8 cellular contexts compared by ENCODE assay signal in genomic region chr12:47717443-47718193, GRCh38. TPM values are rescaled to one million over a fixed set of nuclear protein-coding genes. Genes with fewer than 3 reads are reported as not detected.
A peak's percentile ranks its signal among the peaks of the same experiment; 100 is the strongest.
DNase-seq lines count a peak whose midpoint lies in the region; ATAC-seq and TF ChIP-seq lines count a peak whose summit lies in the region.

No MANE protein-coding gene starts in this region.

- peak overlapping the region; percentile 63 for H3K27ac Mint-ChIP-seq in GM23338

- H3K4me2 ChIP-seq in GM23338, result peak overlapping the region; percentile 7; the same call in 1 of the 2 replicates

- H3K36me3 ChIP-seq in GM23338 (ENCODE audit: insufficient read depth), result no peaks in the 10 kb centered on the region

- peaks cover 26% of the 10 kb centered on the region for H3K4me1 Mint-ChIP-seq in GM23338

- H3K4me1 ChIP-seq in GM23338 (ENCODE audit: insufficient read depth), result peaks cover 10% of the 10 kb centered on the region

- H3K9me2 ChIP-seq in GM23338 (ENCODE audit: insufficient read depth), result no peaks in the 10 kb centered on the region

- peak overlapping the region; percentile 73; the same call in 1 of the 2 replicates for H3K27ac ChIP-seq in GM23338 (ENCODE audit: low read depth)

- DNase-seq in AG08396 (ENCODE audit: low spot score), result peak; percentile 90
- DNase-seq in GM23338 (ENCODE audit: low spot score), result peak; percentile 93
- DNase-seq in NCI-H2107 treated with DMSO at 0.1 percent for 48 hours (lab: John Stamatoyannopoulos, UW; ENCODE audit: unreplicated experiment), result peak; percentile 65
- peak; percentile 32 to 33 for DNase-seq in activated CD4-positive, alpha-beta T cell treated with anti-CD3 and anti-CD28 coated beads for 4 hours
- peak; percentile 91 for DNase-seq in dermis blood vessel endothelial cell
- DNase-seq in left kidney (ENCODE audit: low read depth, low spot score), result peak; percentile 91
- DNase-seq in stimulated activated CD4-positive, alpha-beta T cell treated with anti-CD3 and anti-CD28 coated beads, Interleukin-1b, Interleukin-23, amount 100 ng/mL, for 48 hours, result peak; percentile 61

- H3K27me3 Mint-ChIP-seq in GM23338 (ENCODE audit: insufficient read depth, low read depth, poor library complexity), result peaks cover 18% of the 10 kb centered on the region

- no peak overlapping the region for H2AFZ ChIP-seq in GM23338

- H3K36me3 Mint-ChIP-seq in GM23338 (ENCODE audit: low read depth), result no peaks in the 10 kb centered on the region; the same call in 2 of the 3 replicates

- no peaks in the 10 kb centered on the region for H3K79me2 ChIP-seq in GM23338 (replicated peaks; ENCODE audit: insufficient read depth)

- H3K4me3 ChIP-seq in GM23338, result no peak overlapping the region

- ATAC-seq in GM23338 (peak; percentile 95), HG03045 (IDR thresholded peaks at IDR 0.05; ENCODE audit: unreplicated experiment) (no peak)

- peak; percentile 89 to 92 for TF ChIP-seq CTCF in GM23338 (conservative IDR thresholded peaks at IDR 0.05; ENCODE audit: low read depth in 2 of 2)

- no peaks in the 10 kb centered on the region for H3K9me3 Mint-ChIP-seq in GM23338

- 0 out of 2 replicates have a peak, but pooled peaks cover 3% of the 10 kb centered on the region for H3F3A ChIP-seq in GM23338 (replicated peaks; ENCODE audit: low read depth)

- no peaks in the 10 kb centered on the region; the same call in 1 of the 2 replicates for H3K27me3 ChIP-seq in GM23338 (ENCODE audit: insufficient read depth)

- peak overlapping the region; percentile 41; the same call in 2 of the 3 replicates for H3K4me3 Mint-ChIP-seq in GM23338

- no peaks in the 10 kb centered on the region; the same call in 1 of the 2 replicates for H4K20me1 ChIP-seq in GM23338 (replicated peaks; ENCODE audit: insufficient read depth)

TF ChIP-seq in GM23338, 12 proteins besides CTCF, POLR2A, EP300 and RAD21:
- TF ChIP-seq ETS1 (IDR thresholded peaks at IDR 0.05) (no peak), REST (IDR thresholded peaks at IDR 0.05; ENCODE audit: unreplicated experiment) (no peak), EZH2 (IDR thresholded peaks at IDR 0.05; ENCODE audit: low read depth, unreplicated experiment) (no peak), CREB1 (CRISPR knock-in tag; IDR thresholded peaks at IDR 0.05; ENCODE audit: low read depth) (no peak), NANOG (IDR thresholded peaks at IDR 0.05; ENCODE audit: borderline replicate concordance) (no peak), ZNF331 (CRISPR knock-in tag; IDR thresholded peaks at IDR 0.05; ENCODE audit: low read depth) (no peak)

RNA-seq across cellular contexts. Expression of gene ENDOU, which starts 7.7 kb away (rescaled TPM):
- not detected in 2 replicates for total RNA-seq in GM23338 (2014; rRNA removed; shearing (Covaris generic))
- not detected in 2 replicates for polyA plus RNA-seq in GM23338 (2016; fragmentation: Nextera tagmentation; extraction: Ambion mirVana)
- 0.05 TPM in 1 of 2 replicates, not detected in the other for total RNA-seq in dermis blood vessel endothelial cell

RNA-seq across cellular contexts. Expression of gene RPAP3, which starts 11.8 kb away (rescaled TPM):
- 29.0 and 31.4 TPM in 2 replicates for total RNA-seq in GM23338 (2014; rRNA removed; shearing (Covaris generic))
- 62.4 and 69.9 TPM in 2 replicates for polyA plus RNA-seq in GM23338 (2016; fragmentation: Nextera tagmentation; extraction: Ambion mirVana)
- total RNA-seq in dermis blood vessel endothelial cell, result 11.6 and 21.4 TPM in 2 replicates

RNA-seq across cellular contexts. Expression of gene RAPGEF3, which starts 41.1 kb away (rescaled TPM):
- 10.4 and 11.8 TPM in 2 replicates for total RNA-seq in GM23338 (2014; rRNA removed; shearing (Covaris generic))
- polyA plus RNA-seq in GM23338 (2016; fragmentation: Nextera tagmentation; extraction: Ambion mirVana), result 2.3 and 3.0 TPM in 2 replicates
- 52.0 and 106 TPM in 2 replicates for total RNA-seq in dermis blood vessel endothelial cell

RNA-seq across cellular contexts. Expression of gene SLC48A1, which starts 55.4 kb away (rescaled TPM):
- 9.0 and 16.8 TPM in 2 replicates for total RNA-seq in GM23338 (2014; rRNA removed; shearing (Covaris generic))
- polyA plus RNA-seq in GM23338 (2016; fragmentation: Nextera tagmentation; extraction: Ambion mirVana), result 5.8 TPM in 2 replicates
- total RNA-seq in dermis blood vessel endothelial cell, result 19.2 and 22.1 TPM in 2 replicates

Comparison
In these comparisons a context has a peak if more than half of its experiments do, and no peak if none do; other contexts are left out.
1. DNase-seq: peak in every context shown above with its lines; median percentile 93 in GM23338; 91 in dermis blood vessel endothelial cell; 91 in left kidney; 90 in AG08396; 65 in NCI-H2107 treated with DMSO at 0.1 percent for 48 hours; 61 in stimulated activated CD4-positive, alpha-beta T cell treated with anti-CD3 and anti-CD28 coated beads, Interleukin-1b, Interleukin-23, amount 100 ng/mL, for 48 hours; 32 in activated CD4-positive, alpha-beta T cell treated with anti-CD3 and anti-CD28 coated beads for 4 hours.